In genomic region chr14:23532658-23533057, GRCh38 we compare ENCODE assay signal across 25 cellular contexts. TPM values are rescaled to one million over a fixed set of nuclear protein-coding genes. Genes with fewer than 3 reads are reported as not detected.
"Had no signal": no experiment of that assay in that cellular context is flagged by ENCODE, and none has a peak within 500 bp of the region (broad histone marks: within the 10 kb centered on the region; RNA-seq: fewer than 3 reads in every experiment).

No MANE protein-coding gene starts in this region.

- H3K27ac ChIP-seq: HL-60, SJSA1, SK-N-MC had no signal

- FAIRE-seq: HTR-8/SVneo, RCC 7860 had no signal

- H3K9me3 ChIP-seq: MG63, SJSA1 had no signal

- H3K36me3 ChIP-seq: MG63, SJSA1 had no signal

- H3K4me3 ChIP-seq: MG63, SJSA1, SK-N-MC had no signal

- DNase-seq: Karpas-422, KG1, MG63, NCI-H1092, NCI-H1105 treated with DMSO at 0.1 percent for 48 hours, NCI-H1417 treated with DMSO at 0.1 percent for 48 hours, NCI-H146, NCI-H187, NCI-H2029, NCI-H2081 treated with DMSO at 0.1 percent for 48 hours, NCI-H2171, NCI-H226, NCI-H446, NCI-H510A, NCI-H524 treated with DMSO at 0.1 percent for 48 hours, NCI-H69, NCI-H774, Right ventricle myocardium superior, RPMI8226, SIG-M5 had no signal

- H3K4me1 ChIP-seq: SJSA1 had no signal

- H3K27me3 ChIP-seq: MG63, SJSA1 had no signal

RNA-seq across cellular contexts. Expression of gene ZFHX2, which starts 18.9 kb away (rescaled TPM):
- total RNA-seq: SJSA1 had no signal

RNA-seq across cellular contexts. Expression of gene JPH4, which starts 45.9 kb away (rescaled TPM):
- total RNA-seq: SJSA1 had no signal
